In the genomic region with DNA sequence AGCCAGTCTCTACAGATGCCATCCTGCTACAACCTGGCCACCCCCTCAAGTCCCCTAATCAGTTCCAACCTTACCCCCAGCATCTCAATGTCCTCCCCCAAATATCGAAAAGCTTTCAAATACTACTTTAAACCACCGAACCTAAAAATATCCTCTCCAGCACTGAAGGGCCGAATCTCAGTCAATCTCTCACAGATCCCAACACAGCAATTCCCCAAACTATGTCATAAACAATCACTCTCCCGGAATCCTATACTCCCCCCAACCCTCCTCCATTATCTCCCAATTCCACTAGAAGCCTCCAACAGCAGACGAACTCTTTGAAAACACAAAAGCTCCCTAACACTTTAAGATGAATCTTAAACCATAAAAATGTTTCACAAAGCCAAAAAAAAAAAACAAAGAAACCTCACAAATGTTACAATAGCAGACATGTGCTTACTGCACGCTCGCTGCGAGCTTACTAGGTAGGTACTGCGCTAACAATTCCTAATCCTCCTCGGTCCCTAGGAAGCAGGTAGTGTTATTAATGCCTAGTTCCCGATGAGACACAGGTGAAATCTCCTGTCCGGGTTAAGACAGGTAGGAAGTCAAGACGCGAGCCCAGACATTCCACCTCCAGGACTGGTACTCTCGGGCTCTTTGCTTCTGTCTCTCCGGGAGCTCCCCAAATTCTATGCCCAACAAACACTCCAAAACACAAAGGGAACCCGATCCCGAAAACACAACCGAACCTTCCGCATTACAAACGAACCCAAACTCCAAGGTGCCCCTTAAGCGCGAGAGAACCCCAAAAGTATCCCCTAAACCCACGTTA, we compare ENCODE assay signal across 8 cellular contexts. TPM values are rescaled to one million over a fixed set of nuclear protein-coding genes. Genes with fewer than 3 reads are reported as not detected.
A peak's percentile ranks its signal among the peaks of the same experiment; 100 is the strongest.
DNase-seq lines count a peak whose midpoint lies in the region; ATAC-seq and TF ChIP-seq lines count a peak whose summit lies in the region.

No MANE protein-coding gene starts in this region.

- no peak for ATAC-seq in WTC11
- no peak for ATAC-seq in GM18868 (IDR thresholded peaks at IDR 0.05; ENCODE audit: unreplicated experiment)
- no peak for ATAC-seq in GM18873 (IDR thresholded peaks at IDR 0.05; ENCODE audit: low FRiP score, unreplicated experiment)

- CTCF ChIA-PET in WTC11 (lab: Charles Lee): interaction anchor here (0.6 to 4.5 kb wide), 28 partner anchors 9 to 314 kb away, joined by 3 to 80 read pairs (median 4); a partner anchor contains a TSS

- TF ChIP-seq CTCF in WTC11 (IDR thresholded peaks at IDR 0.05) (no peak), endothelial cell (IDR thresholded peaks at IDR 0.05; ENCODE audit: unreplicated experiment) (no peak), vagina (IDR thresholded peaks at IDR 0.05) (no peak)

- H3K36me3 ChIP-seq in mucosa of stomach (ENCODE audit: control insufficient read depth, insufficient read depth, low read length) (no peaks in the 10 kb centered on the region), vagina (peaks cover 0 to 17% of the 10 kb centered on the region in 2 donors)

- peaks cover 16% of the 10 kb centered on the region for H3K4me1 ChIP-seq in mucosa of stomach (ENCODE audit: control insufficient read depth, insufficient read depth, low read length)
- H3K4me1 ChIP-seq in vagina: peaks cover 17% of the 10 kb centered on the region

- no peaks in the 10 kb centered on the region for H3K9me3 ChIP-seq in mucosa of stomach (ENCODE audit: control insufficient read depth, low read length)
- no peaks in the 10 kb centered on the region for H3K9me3 ChIP-seq in vagina

- H3K27ac ChIP-seq in vagina: peak overlapping the region; percentile 90

- H3K27ac Mint-ChIP-seq in WTC11 (peak overlapping the region; percentile 93), endothelial cell (ENCODE audit: unreplicated experiment) (peak overlapping the region; percentile 80)

- H3K36me3 Mint-ChIP-seq in WTC11: peaks cover 19% of the 10 kb centered on the region
- H3K36me3 Mint-ChIP-seq in endothelial cell (ENCODE audit: low read depth, unreplicated experiment): peaks cover 10% of the 10 kb centered on the region

- H3K4me3 Mint-ChIP-seq in WTC11 (peak overlapping the region; percentile 97), endothelial cell (ENCODE audit: unreplicated experiment) (peak overlapping the region; percentile 99)

- POLR2A ChIA-PET in WTC11 (lab: Charles Lee): interaction anchor here (0.6 to 5.8 kb wide), 14 partner anchors 8 to 1731 kb away, joined by 3 to 115 read pairs (median 4); a partner anchor contains a TSS

- peak overlapping the region; percentile 85 for H3K9ac ChIP-seq in mucosa of stomach (ENCODE audit: low read length)

- TF ChIP-seq POLR2A in vagina (IDR thresholded peaks at IDR 0.05): no peak

- no peaks in the 10 kb centered on the region; the same call in 1 of the 2 replicates for H3K27me3 Mint-ChIP-seq in WTC11 (ENCODE audit: low read depth)
- H3K27me3 Mint-ChIP-seq in endothelial cell (ENCODE audit: unreplicated experiment): peaks cover 12% of the 10 kb centered on the region

- intact Hi-C loops in vagina (cut with DNase I): no loop called here

- peak; percentile 38 for DNase-seq in Ammon's horn (ENCODE audit: low spot score)
- peak; percentile 17 for DNase-seq in HT1080 (ENCODE audit: low read depth)
- no peak for DNase-seq in WTC11 (ENCODE audit: low spot score)
- no peak for DNase-seq in endothelial cell (ENCODE audit: low spot score)
- peak in 1 of 2 donors; percentile 92 for DNase-seq in vagina (ENCODE audit: extremely low spot score in 2 of 2)

- H3K27me3 ChIP-seq in mucosa of stomach (ENCODE audit: control insufficient read depth, insufficient read depth, low read length) (no peaks in the 10 kb centered on the region), vagina (no peaks in the 10 kb centered on the region)

- no peaks in the 10 kb centered on the region for H3K9me3 Mint-ChIP-seq in WTC11
- no peaks in the 10 kb centered on the region for H3K9me3 Mint-ChIP-seq in endothelial cell (ENCODE audit: unreplicated experiment)

- H3K4me1 Mint-ChIP-seq in WTC11 (peaks cover 28% of the 10 kb centered on the region), endothelial cell (ENCODE audit: unreplicated experiment) (peaks cover 27% of the 10 kb centered on the region)

- peak overlapping the region; percentile 44 for H3K4me3 ChIP-seq in mucosa of stomach (ENCODE audit: low read length)
- H3K4me3 ChIP-seq in vagina: peak overlapping the region; percentile 58 to 65

TF ChIP-seq in WTC11, 78 proteins besides CTCF, POLR2A, EP300 and RAD21 (continues in another document):
- TF ChIP-seq ZBTB21 (CRISPR knock-in tag; IDR thresholded peaks at IDR 0.05; ENCODE audit: borderline replicate concordance): no peak
- TF ChIP-seq, protein P1, sequence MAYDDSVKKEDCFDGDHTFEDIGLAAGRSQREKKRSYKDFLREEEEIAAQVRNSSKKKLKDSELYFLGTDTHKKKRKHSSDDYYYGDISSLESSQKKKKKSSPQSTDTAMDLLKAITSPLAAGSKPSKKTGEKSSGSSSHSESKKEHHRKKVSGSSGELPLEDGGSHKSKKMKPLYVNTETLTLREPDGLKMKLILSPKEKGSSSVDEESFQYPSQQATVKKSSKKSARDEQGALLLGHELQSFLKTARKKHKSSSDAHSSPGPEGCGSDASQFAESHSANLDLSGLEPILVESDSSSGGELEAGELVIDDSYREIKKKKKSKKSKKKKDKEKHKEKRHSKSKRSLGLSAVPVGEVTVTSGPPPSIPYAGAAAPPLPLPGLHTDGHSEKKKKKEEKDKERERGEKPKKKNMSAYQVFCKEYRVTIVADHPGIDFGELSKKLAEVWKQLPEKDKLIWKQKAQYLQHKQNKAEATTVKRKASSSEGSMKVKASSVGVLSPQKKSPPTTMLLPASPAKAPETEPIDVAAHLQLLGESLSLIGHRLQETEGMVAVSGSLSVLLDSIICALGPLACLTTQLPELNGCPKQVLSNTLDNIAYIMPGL (CRISPR knock-in tag; IDR thresholded peaks at IDR 0.05): no peak
- TF ChIP-seq NFYB (CRISPR knock-in tag; conservative IDR thresholded peaks at IDR 0.05; ENCODE audit: low read depth): no peak
- TF ChIP-seq, protein P2, sequence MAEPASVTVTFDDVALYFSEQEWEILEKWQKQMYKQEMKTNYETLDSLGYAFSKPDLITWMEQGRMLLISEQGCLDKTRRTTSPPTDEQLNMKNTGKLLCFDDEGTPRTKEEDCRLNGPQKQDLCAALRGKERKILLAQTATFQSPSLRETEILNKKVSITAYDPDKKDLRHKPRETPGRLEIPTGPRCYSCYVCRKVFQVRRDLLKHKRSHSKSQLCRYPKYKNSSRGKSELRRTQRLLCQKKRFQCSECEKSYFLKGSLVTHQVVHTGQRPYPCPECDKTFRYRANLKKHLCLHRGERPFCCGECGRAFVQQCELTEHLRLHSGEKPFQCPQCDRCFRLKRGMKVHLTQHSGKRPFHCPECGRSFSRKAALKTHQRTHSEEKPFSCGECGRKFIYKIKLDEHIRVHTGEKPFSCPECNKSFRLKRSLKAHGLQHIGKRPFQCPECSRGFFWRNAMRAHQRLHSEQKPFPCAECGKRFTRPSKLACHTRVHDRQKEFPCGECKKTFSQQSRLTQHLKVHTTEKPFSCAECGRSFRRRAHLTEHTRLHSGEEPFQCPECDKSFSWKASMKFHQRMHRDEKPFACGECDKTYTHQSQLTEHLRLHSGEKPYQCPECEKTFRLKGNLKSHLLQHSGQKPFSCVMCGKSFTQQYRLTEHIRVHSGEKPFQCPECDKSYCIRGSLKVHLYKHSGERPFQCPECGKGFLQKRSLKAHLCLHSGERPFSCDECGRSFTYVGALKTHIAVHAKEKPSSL (CRISPR knock-in tag; conservative IDR thresholded peaks at IDR 0.05): no peak
- TF ChIP-seq, protein P3, sequence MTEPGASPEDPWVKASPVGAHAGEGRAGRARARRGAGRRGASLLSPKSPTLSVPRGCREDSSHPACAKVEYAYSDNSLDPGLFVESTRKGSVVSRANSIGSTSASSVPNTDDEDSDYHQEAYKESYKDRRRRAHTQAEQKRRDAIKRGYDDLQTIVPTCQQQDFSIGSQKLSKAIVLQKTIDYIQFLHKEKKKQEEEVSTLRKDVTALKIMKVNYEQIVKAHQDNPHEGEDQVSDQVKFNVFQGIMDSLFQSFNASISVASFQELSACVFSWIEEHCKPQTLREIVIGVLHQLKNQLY (CRISPR knock-in tag; IDR thresholded peaks at IDR 0.05): no peak
- no peak for TF ChIP-seq ZNF138 (CRISPR knock-in tag; conservative IDR thresholded peaks at IDR 0.05)
- no peak for TF ChIP-seq MXD4 (CRISPR knock-in tag; IDR thresholded peaks at IDR 0.05; ENCODE audit: borderline replicate concordance)

RNA-seq across cellular contexts. Expression of a gene that starts 14.2 kb away (rescaled TPM):
- total RNA-seq in HT1080 (2014; rRNA removed; shearing (Covaris generic)): 9.5 and 14.2 TPM in 2 replicates
- 11.0 and 12.5 TPM in 2 replicates for polyA plus RNA-seq in HT1080 (2015; cell fraction: cytosol; rRNA removed)
- 48.1 and 62.7 TPM in 2 replicates for polyA plus RNA-seq in HT1080 (2015; cell fraction: nucleus; rRNA removed)
- total RNA-seq in WTC11 (2021) (40.1 to 46.3 TPM (median 43.3 TPM) in 3 replicates), endothelial cell (ENCODE audit: unreplicated experiment) (29.9 TPM), vagina (23.8 TPM)

RNA-seq across cellular contexts. Expression of a gene that starts 16.7 kb away (rescaled TPM):
- total RNA-seq in HT1080 (2014; rRNA removed; shearing (Covaris generic)): 0.07 and 0.37 TPM in 2 replicates
- 0.81 and 0.95 TPM in 2 replicates for polyA plus RNA-seq in HT1080 (2015; cell fraction: cytosol; rRNA removed)
- polyA plus RNA-seq in HT1080 (2015; cell fraction: nucleus; rRNA removed): 1.00 and 1.4 TPM in 2 replicates
- total RNA-seq in WTC11 (2021): 0.11 to 0.23 TPM in 2 of 3 replicates, not detected in the other
- not detected for total RNA-seq in endothelial cell (ENCODE audit: unreplicated experiment)
- total RNA-seq in vagina: not detected

RNA-seq across cellular contexts. Expression of a gene that starts 24.1 kb away (rescaled TPM):
- 16.9 and 20.9 TPM in 2 replicates for total RNA-seq in HT1080 (2014; rRNA removed; shearing (Covaris generic))
- polyA plus RNA-seq in HT1080 (2015; cell fraction: cytosol; rRNA removed): 22.8 and 26.6 TPM in 2 replicates
- polyA plus RNA-seq in HT1080 (2015; cell fraction: nucleus; rRNA removed): 22.8 and 30.2 TPM in 2 replicates
- 23.8 to 33.3 TPM (median 27.5 TPM) in 3 replicates for total RNA-seq in WTC11 (2021)
- total RNA-seq in endothelial cell (ENCODE audit: unreplicated experiment): 10.6 TPM
- total RNA-seq in vagina: 4.7 TPM

RNA-seq across cellular contexts. Expression of a gene that starts 24.8 kb away (rescaled TPM):
- 612 and 1,194 TPM in 2 replicates for total RNA-seq in HT1080 (2014; rRNA removed; shearing (Covaris generic))
- polyA plus RNA-seq in HT1080 (2015; cell fraction: cytosol; rRNA removed): 503 and 522 TPM in 2 replicates
- polyA plus RNA-seq in HT1080 (2015; cell fraction: nucleus; rRNA removed): 165 and 192 TPM in 2 replicates
- 739 to 792 TPM (median 784 TPM) in 3 replicates for total RNA-seq in WTC11 (2021)
- total RNA-seq in endothelial cell (ENCODE audit: unreplicated experiment): 479 TPM
- 180 TPM for total RNA-seq in vagina

RNA-seq across cellular contexts. Expression of a gene that starts 48.5 kb away (rescaled TPM):
- 0.07 and 0.23 TPM in 2 replicates for total RNA-seq in HT1080 (2014; rRNA removed; shearing (Covaris generic))
- not detected in 2 replicates for polyA plus RNA-seq in HT1080 (2015; cell fraction: cytosol; rRNA removed)
- polyA plus RNA-seq in HT1080 (2015; cell fraction: nucleus; rRNA removed): 2.0 and 2.6 TPM in 2 replicates
- total RNA-seq in WTC11 (2021): 1.6 to 1.8 TPM (median 1.7 TPM) in 3 replicates
- total RNA-seq in endothelial cell (ENCODE audit: unreplicated experiment): 1.6 TPM
- total RNA-seq in vagina: 3.4 TPM

Comparison
In these comparisons a context has a peak if more than half of its experiments do, and no peak if none do; other contexts are left out.
1. DNase-seq: peak in Ammon's horn (single experiment) and HT1080 (single experiment); none in WTC11 (single experiment) and endothelial cell (single experiment).